ENCODE assay signal across 8 cellular contexts in the genomic region with DNA sequence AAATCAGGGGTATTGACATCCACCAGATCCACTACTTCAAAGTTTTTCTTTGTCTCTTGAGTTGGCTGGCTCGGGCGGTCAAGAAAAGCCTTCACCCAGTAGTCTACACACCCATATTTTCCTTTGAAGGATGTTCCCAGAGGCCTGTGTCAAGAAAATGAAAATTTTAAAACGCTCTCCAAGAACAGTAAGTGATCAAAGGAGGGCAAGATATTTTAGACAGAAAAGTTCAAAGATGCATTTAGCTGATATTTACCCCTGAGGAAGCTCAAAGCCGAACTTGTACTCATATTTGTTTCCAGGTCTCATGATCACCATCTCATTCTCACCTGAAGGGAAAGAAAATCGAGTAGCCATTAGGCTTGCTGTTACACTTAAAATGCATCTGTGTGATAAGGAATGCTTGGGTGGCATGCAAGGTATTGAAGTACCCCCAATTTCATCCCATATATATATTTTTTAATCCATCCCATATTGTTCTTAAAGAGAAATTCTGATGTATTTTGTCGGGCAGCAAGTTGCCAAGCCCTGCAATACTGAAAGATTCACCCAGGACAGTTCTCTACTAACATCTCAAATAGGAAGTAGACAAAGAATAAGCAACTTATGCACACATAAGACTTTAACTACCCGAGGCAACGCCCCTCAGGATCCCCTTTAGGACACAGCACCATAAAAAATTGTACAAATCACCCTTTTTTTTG. TPM values are rescaled to one million over a fixed set of nuclear protein-coding genes. Genes with fewer than 3 reads are reported as not detected.
DNase-seq lines count a peak whose midpoint lies in the region; ATAC-seq, FAIRE-seq and TF ChIP-seq lines count a peak whose summit lies in the region.

No MANE protein-coding gene starts in this region.

- FAIRE-seq in endothelial cell of umbilical vein (lab: Jason Lieb, UNC) = peak; percentile 67

- CTCF ChIA-PET in endothelial cell of umbilical vein (lab: Charles Lee) = interaction anchor here (4.2 to 10.4 kb wide), 2 partner anchors 12 to 16 kb away, joined by 25 to 87 read pairs; no protein-coding TSS in a partner anchor

- dilution Hi-C loops in endothelial cell of umbilical vein (cut with MboI; ENCODE audit: extremely low pct_ligation_motif_present, low sequenced_read_pairs) = no loop called here

- intact Hi-C loops in endothelial cell of umbilical vein (cut with micrococcal nuclease) = no loop called here

- H3K36me3 ChIP-seq in GM06990 (ENCODE audit: control insufficient read depth, insufficient read depth, low read length) (peaks cover 9% of the 10 kb centered on the region), endothelial cell of umbilical vein (ENCODE audit: control insufficient read depth in 2 of 2, extremely low read depth in 1 of 2, insufficient read depth in 2 of 2, low read length in 2 of 2) (peaks cover 2 to 16% of the 10 kb centered on the region in 2 experiments), parathyroid adenoma (ENCODE audit: control insufficient read depth, insufficient read depth, low read length) (peaks cover 45% of the 10 kb centered on the region)

- H3K4me2 ChIP-seq in endothelial cell of umbilical vein (ENCODE audit: insufficient read depth, low read length) (peak overlapping the region; percentile 98), parathyroid adenoma (ENCODE audit: low read length) (peak overlapping the region; percentile 72)

- H3K9me1 ChIP-seq in endothelial cell of umbilical vein (replicated peaks; ENCODE audit: control insufficient read depth, extremely low read depth, insufficient read depth, low read length) = no peaks in the 10 kb centered on the region

- H3K79me2 ChIP-seq in endothelial cell of umbilical vein (ENCODE audit: control insufficient read depth, insufficient read depth, low read length) = peaks cover 10% of the 10 kb centered on the region
- peaks cover 34% of the 10 kb centered on the region for H3K79me2 ChIP-seq in parathyroid adenoma

- H3K27ac ChIP-seq in endothelial cell of umbilical vein (ENCODE audit: insufficient read depth, low read depth, low read length) = no peak overlapping the region
- H3K27ac ChIP-seq in parathyroid adenoma = peak overlapping the region; percentile 100

- H3K9me3 ChIP-seq in endothelial cell of umbilical vein (replicated peaks; ENCODE audit: control insufficient read depth, insufficient read depth, low read length) (no peaks in the 10 kb centered on the region), parathyroid adenoma (ENCODE audit: control insufficient read depth, low read length) (peaks cover 9% of the 10 kb centered on the region)

- ATAC-seq in HG03521 (IDR thresholded peaks at IDR 0.05; ENCODE audit: unreplicated experiment) = no peak

- no peak for TF ChIP-seq CTCF in GM06990 (IDR thresholded peaks at IDR 0.05; ENCODE audit: insufficient read depth, low read length, poor library complexity, severe bottlenecking)
- no peak for TF ChIP-seq CTCF in endothelial cell of umbilical vein (IDR thresholded peaks at IDR 0.05; ENCODE audit: extremely low read depth in 1 of 2, insufficient read depth in 1 of 2, low read depth in 1 of 2, low read length in 2 of 2)
- no peak for TF ChIP-seq CTCF in parathyroid adenoma (IDR thresholded peaks at IDR 0.05)

- POLR2A ChIA-PET in endothelial cell of umbilical vein (lab: Charles Lee) = no interaction called here

- H2AFZ ChIP-seq in endothelial cell of umbilical vein (ENCODE audit: low read depth, low read length) (peak overlapping the region; percentile 72), parathyroid adenoma (no peak overlapping the region)

- H3K4me1 ChIP-seq in endothelial cell of umbilical vein (ENCODE audit: control insufficient read depth, extremely low read depth, insufficient read depth, low read length) (peaks cover 19% of the 10 kb centered on the region), parathyroid adenoma (peaks cover 12% of the 10 kb centered on the region)

- no peak for TF ChIP-seq POLR2A in endothelial cell of umbilical vein (IDR thresholded peaks at IDR 0.05; ENCODE audit: low read depth, low read length)

- BruUV-seq in endothelial cell of umbilical vein (replicated peaks; lab: Mats Ljungman, UMichigan) = no TSS peak

- H3K9ac ChIP-seq in endothelial cell of umbilical vein (replicated peaks; ENCODE audit: extremely low read depth, insufficient read depth, low read length) (peak overlapping the region; percentile 49), parathyroid adenoma (peak overlapping the region; percentile 99)

- H3K4me3 ChIP-seq in GM06990 (replicated peaks; ENCODE audit: low read depth, low read length) (peak overlapping the region; percentile 68), endothelial cell of umbilical vein (replicated peaks in 1 of 3; ENCODE audit: insufficient read depth in 1 of 3, low read depth in 1 of 3, low read length in 3 of 3) (peak overlapping the region; percentile 97 to 98 (median 98)), parathyroid adenoma (ENCODE audit: low read depth, low read length) (peak overlapping the region; percentile 100)

- DNase-seq in GM06990 (ENCODE audit: extremely low read depth, insufficient read length) = no peak
- DNase-seq in RPMI8226 = peak; percentile 42
- DNase-seq in endothelial cell of umbilical vein (ENCODE audit: low read depth, low spot score) = peak; percentile 17
- no peak for DNase-seq in NCI-H146 (lab: John Stamatoyannopoulos, UW)
- DNase-seq in SK-N-DZ (ENCODE audit: low spot score) = no peak
- no peak for DNase-seq in NCI-H2081 treated with DMSO at 0.1 percent for 48 hours (lab: John Stamatoyannopoulos, UW)

- no peaks in the 10 kb centered on the region for H4K20me1 ChIP-seq in endothelial cell of umbilical vein (replicated peaks; ENCODE audit: control insufficient read depth, extremely low read depth, insufficient read depth, low read length)

- H3K27me3 ChIP-seq in GM06990 (replicated peaks; ENCODE audit: control insufficient read depth, insufficient read depth, low read length) (no peaks in the 10 kb centered on the region), endothelial cell of umbilical vein (ENCODE audit: control insufficient read depth in 2 of 2, insufficient read depth in 2 of 2, low read length in 2 of 2) (no peaks in the 10 kb centered on the region), parathyroid adenoma (ENCODE audit: control insufficient read depth, insufficient read depth, low read length) (no peaks in the 10 kb centered on the region)

RNA-seq across cellular contexts. Expression of a gene that starts 1.1 kb away (rescaled TPM):
- total RNA-seq in endothelial cell of umbilical vein = 7.6 and 9.1 TPM in 2 replicates
- polyA plus RNA-seq in endothelial cell of umbilical vein = 21.8 and 31.3 TPM in 2 replicates
- polyA plus RNA-seq in endothelial cell of umbilical vein (2011; cell fraction: cytosol; rRNA removed) = 15.1 and 18.3 TPM in 2 replicates
- 15.3 and 21.3 TPM in 2 replicates for polyA plus RNA-seq in endothelial cell of umbilical vein (2011; cell fraction: nucleus; rRNA removed)
- 14.7 and 22.5 TPM in 2 replicates for polyA plus RNA-seq in endothelial cell of umbilical vein (2012)
- 53.0 and 74.0 TPM in 2 replicates for polyA minus RNA-seq in endothelial cell of umbilical vein
- polyA minus RNA-seq in endothelial cell of umbilical vein (2011; cell fraction: cytosol; rRNA and poly(A)+ RNA removed) = 125 TPM
- 15.0 and 23.3 TPM in 2 replicates for polyA minus RNA-seq in endothelial cell of umbilical vein (2011; cell fraction: nucleus; rRNA and poly(A)+ RNA removed)
- 124 and 144 TPM in 2 replicates for polyA plus RNA-seq in SK-N-DZ (2014; cell fraction: cytosol; rRNA removed)
- 185 and 202 TPM in 2 replicates for polyA plus RNA-seq in SK-N-DZ (2014; cell fraction: nucleus; rRNA removed)

RNA-seq across cellular contexts. Expression of a gene that starts 26.2 kb away (rescaled TPM):
- not detected in 2 replicates for total RNA-seq in endothelial cell of umbilical vein
- polyA plus RNA-seq in endothelial cell of umbilical vein = not detected in 2 replicates
- polyA plus RNA-seq in endothelial cell of umbilical vein (2011; cell fraction: cytosol; rRNA removed) = not detected in 2 replicates
- not detected in 2 replicates for polyA plus RNA-seq in endothelial cell of umbilical vein (2011; cell fraction: nucleus; rRNA removed)
- not detected in 2 replicates for polyA plus RNA-seq in endothelial cell of umbilical vein (2012)
- polyA minus RNA-seq in endothelial cell of umbilical vein = not detected in 2 replicates
- not detected for polyA minus RNA-seq in endothelial cell of umbilical vein (2011; cell fraction: cytosol; rRNA and poly(A)+ RNA removed)
- polyA minus RNA-seq in endothelial cell of umbilical vein (2011; cell fraction: nucleus; rRNA and poly(A)+ RNA removed) = not detected in 2 replicates
- not detected in 2 replicates for polyA plus RNA-seq in SK-N-DZ (2014; cell fraction: cytosol; rRNA removed)
- polyA plus RNA-seq in SK-N-DZ (2014; cell fraction: nucleus; rRNA removed) = not detected in 2 replicates

RNA-seq across cellular contexts. Expression of a gene that starts 30.8 kb away (rescaled TPM):
- total RNA-seq in endothelial cell of umbilical vein = 15.3 and 18.8 TPM in 2 replicates
- 10.6 and 12.4 TPM in 2 replicates for polyA plus RNA-seq in endothelial cell of umbilical vein
- polyA plus RNA-seq in endothelial cell of umbilical vein (2011; cell fraction: cytosol; rRNA removed) = 17.6 and 19.4 TPM in 2 replicates
- polyA plus RNA-seq in endothelial cell of umbilical vein (2011; cell fraction: nucleus; rRNA removed) = 7.8 and 9.3 TPM in 2 replicates
- polyA plus RNA-seq in endothelial cell of umbilical vein (2012) = 26.8 and 28.7 TPM in 2 replicates
- 6.5 and 6.9 TPM in 2 replicates for polyA minus RNA-seq in endothelial cell of umbilical vein
- polyA minus RNA-seq in endothelial cell of umbilical vein (2011; cell fraction: cytosol; rRNA and poly(A)+ RNA removed) = 2.2 TPM
- polyA minus RNA-seq in endothelial cell of umbilical vein (2011; cell fraction: nucleus; rRNA and poly(A)+ RNA removed) = 2.4 and 4.9 TPM in 2 replicates
- 9.5 and 10.6 TPM in 2 replicates for polyA plus RNA-seq in SK-N-DZ (2014; cell fraction: cytosol; rRNA removed)
- 7.5 and 11.4 TPM in 2 replicates for polyA plus RNA-seq in SK-N-DZ (2014; cell fraction: nucleus; rRNA removed)

RNA-seq across cellular contexts. Expression of a gene that starts 30.9 kb away (rescaled TPM):
- total RNA-seq in endothelial cell of umbilical vein = 0.24 and 0.60 TPM in 2 replicates
- 0.41 and 0.43 TPM in 2 replicates for polyA plus RNA-seq in endothelial cell of umbilical vein
- polyA plus RNA-seq in endothelial cell of umbilical vein (2011; cell fraction: cytosol; rRNA removed) = 0.21 and 0.30 TPM in 2 replicates
- polyA plus RNA-seq in endothelial cell of umbilical vein (2011; cell fraction: nucleus; rRNA removed) = 0.84 and 1.1 TPM in 2 replicates
- polyA plus RNA-seq in endothelial cell of umbilical vein (2012) = 0.28 and 0.38 TPM in 2 replicates
- polyA minus RNA-seq in endothelial cell of umbilical vein = 0.06 and 0.07 TPM in 2 replicates
- 0.61 TPM for polyA minus RNA-seq in endothelial cell of umbilical vein (2011; cell fraction: cytosol; rRNA and poly(A)+ RNA removed)
- 0.29 and 0.58 TPM in 2 replicates for polyA minus RNA-seq in endothelial cell of umbilical vein (2011; cell fraction: nucleus; rRNA and poly(A)+ RNA removed)
- polyA plus RNA-seq in SK-N-DZ (2014; cell fraction: cytosol; rRNA removed) = 0.55 and 0.71 TPM in 2 replicates
- polyA plus RNA-seq in SK-N-DZ (2014; cell fraction: nucleus; rRNA removed) = 0.46 and 0.58 TPM in 2 replicates

RNA-seq across cellular contexts. Expression of a gene that starts 37.5 kb away (rescaled TPM):
- total RNA-seq in endothelial cell of umbilical vein = 54.9 and 55.6 TPM in 2 replicates
- polyA plus RNA-seq in endothelial cell of umbilical vein = 48.4 and 56.4 TPM in 2 replicates
- 50.1 and 53.0 TPM in 2 replicates for polyA plus RNA-seq in endothelial cell of umbilical vein (2011; cell fraction: cytosol; rRNA removed)
- 19.2 and 23.4 TPM in 2 replicates for polyA plus RNA-seq in endothelial cell of umbilical vein (2011; cell fraction: nucleus; rRNA removed)
- 17.1 and 20.3 TPM in 2 replicates for polyA plus RNA-seq in endothelial cell of umbilical vein (2012)
- polyA minus RNA-seq in endothelial cell of umbilical vein = 47.6 and 49.9 TPM in 2 replicates
- 21.5 TPM for polyA minus RNA-seq in endothelial cell of umbilical vein (2011; cell fraction: cytosol; rRNA and poly(A)+ RNA removed)
- polyA minus RNA-seq in endothelial cell of umbilical vein (2011; cell fraction: nucleus; rRNA and poly(A)+ RNA removed) = 10.5 and 13.3 TPM in 2 replicates
- polyA plus RNA-seq in SK-N-DZ (2014; cell fraction: cytosol; rRNA removed) = 22.4 and 25.6 TPM in 2 replicates
- polyA plus RNA-seq in SK-N-DZ (2014; cell fraction: nucleus; rRNA removed) = 3.5 and 6.5 TPM in 2 replicates

Comparison
In these comparisons a context has a peak if more than half of its experiments do, and no peak if none do; other contexts are left out.
1. DNase-seq: peak in RPMI8226 (single experiment) and endothelial cell of umbilical vein (single experiment); none in GM06990 (single experiment), NCI-H146 (single experiment), SK-N-DZ (single experiment) and NCI-H2081 treated with DMSO at 0.1 percent for 48 hours (single experiment).
2. Peak in every context shown above with its lines, with median percentiles within 50 percentile points of each other: H3K4me3 ChIP-seq.